ENCODE assay signal across 8 cellular contexts in the genomic region with DNA sequence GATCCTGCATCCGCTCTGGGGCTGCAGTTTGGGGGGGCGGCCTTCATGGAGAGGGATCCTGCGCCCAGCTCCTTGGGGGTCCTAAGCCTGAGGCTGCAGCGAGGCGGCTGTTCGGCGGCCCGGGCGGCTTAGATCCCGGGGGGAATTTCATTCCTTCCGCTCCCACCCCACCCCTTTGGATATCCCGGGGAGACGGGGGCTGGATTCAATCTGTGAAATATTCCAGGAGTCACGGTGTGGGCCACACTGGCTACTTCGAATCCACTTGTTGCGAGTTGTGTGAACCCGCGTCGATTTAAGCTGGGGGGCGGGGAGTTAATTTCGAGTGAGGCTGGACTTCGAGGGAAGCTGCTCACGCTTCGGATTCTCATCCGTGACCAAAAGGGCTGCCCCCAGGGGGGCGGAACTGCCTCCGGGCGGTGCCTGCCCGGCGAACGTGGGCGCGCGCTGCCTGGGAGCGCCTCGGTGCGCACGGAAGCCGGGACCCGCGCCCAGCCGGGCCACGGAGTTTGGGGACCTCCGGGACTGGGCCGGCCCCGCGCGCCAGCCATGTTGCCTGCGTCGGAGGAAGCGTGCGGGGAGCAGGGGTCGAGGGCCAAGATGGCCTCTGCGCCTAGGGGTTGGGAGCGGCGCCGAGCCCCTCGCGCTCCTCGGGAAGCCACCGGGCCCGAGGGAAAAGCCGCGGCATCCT. TPM values are rescaled to one million over a fixed set of nuclear protein-coding genes. Genes with fewer than 3 reads are reported as not detected.
DNase-seq lines count a peak whose midpoint lies in the region; ATAC-seq and TF ChIP-seq lines count a peak whose summit lies in the region.

No MANE protein-coding gene starts in this region.

- intact Hi-C loops in breast epithelium (cut with DNase I; ENCODE audit: low total_unique reads), result no loop called here

- H2AFZ ChIP-seq in ACC112 (ENCODE audit: low read length, unreplicated experiment), result peak overlapping the region; percentile 72

- no peaks in the 10 kb centered on the region for H3K79me2 ChIP-seq in ACC112 (ENCODE audit: control insufficient read depth, insufficient read depth, low read length, unreplicated experiment)

- no peaks in the 10 kb centered on the region for H3K9me3 ChIP-seq in breast epithelium

- H3K36me3 ChIP-seq in ACC112 (ENCODE audit: insufficient read depth, low read length), result no peaks in the 10 kb centered on the region
- H3K36me3 ChIP-seq in breast epithelium, result no peaks in the 10 kb centered on the region

- TF ChIP-seq CTCF in GM12865 (IDR thresholded peaks at IDR 0.05; ENCODE audit: insufficient read depth, low read depth, low read length, missing control alignments), result no peak
- no peak for TF ChIP-seq CTCF in breast epithelium (IDR thresholded peaks at IDR 0.05)

- H3K4me3 ChIP-seq in ACC112 (ENCODE audit: low read depth, low read length), result peak overlapping the region; percentile 81
- peak overlapping the region; percentile 85 for H3K4me3 ChIP-seq in GM12865 (ENCODE audit: low read depth, low read length)
- peak overlapping the region; percentile 47 to 94 (median 78) for H3K4me3 ChIP-seq in breast epithelium

- no peak overlapping the region for H3K27ac ChIP-seq in ACC112 (ENCODE audit: low read depth, low read length)
- peak overlapping the region; percentile 94 to 95 for H3K27ac ChIP-seq in breast epithelium

- peak; percentile 81 for DNase-seq in GM12865 (ENCODE audit: low read depth)
- DNase-seq in NCI-H774 (lab: John Stamatoyannopoulos, UW), result peak; percentile 31
- peak in 1 of 2 donors; percentile 52 for DNase-seq in breast epithelium (ENCODE audit: low spot score in 2 of 2)
- peak; percentile 77 for DNase-seq in kidney tubule cell (ENCODE audit: low spot score)
- DNase-seq in stimulated activated CD8-positive, alpha-beta memory T cell treated with anti-CD3 and anti-CD28 coated beads, Interleukin-4, amount 100 ng/mL, for 48 hours, result peak; percentile 39
- no peak for DNase-seq in DMS153 treated with DMSO at 0.1 percent for 48 hours (lab: John Stamatoyannopoulos, UW; ENCODE audit: unreplicated experiment)

- H3K4me1 ChIP-seq in ACC112 (ENCODE audit: control insufficient read depth, insufficient read depth, low read length, unreplicated experiment), result peaks cover 3% of the 10 kb centered on the region
- no peaks in the 10 kb centered on the region for H3K4me1 ChIP-seq in breast epithelium

- ATAC-seq in HG03139 (IDR thresholded peaks at IDR 0.05; ENCODE audit: unreplicated experiment), result no peak

- H3K27me3 ChIP-seq in ACC112 (ENCODE audit: insufficient read depth, low read length), result peaks cover 54% of the 10 kb centered on the region
- H3K27me3 ChIP-seq in breast epithelium, result no peaks in the 10 kb centered on the region

- no peak for TF ChIP-seq POLR2A in breast epithelium (IDR thresholded peaks at IDR 0.05)

RNA-seq across cellular contexts. Expression of gene OCLN, which starts 0.8 kb away (rescaled TPM):
- 10 to 100 TPM in 2 of 3 donors, under 1 TPM in 1; 0.48 to 85.6 (median 35.7) TPM for total RNA-seq in breast epithelium
